ENCODE assay signal across 21 cellular contexts in the genomic region with DNA sequence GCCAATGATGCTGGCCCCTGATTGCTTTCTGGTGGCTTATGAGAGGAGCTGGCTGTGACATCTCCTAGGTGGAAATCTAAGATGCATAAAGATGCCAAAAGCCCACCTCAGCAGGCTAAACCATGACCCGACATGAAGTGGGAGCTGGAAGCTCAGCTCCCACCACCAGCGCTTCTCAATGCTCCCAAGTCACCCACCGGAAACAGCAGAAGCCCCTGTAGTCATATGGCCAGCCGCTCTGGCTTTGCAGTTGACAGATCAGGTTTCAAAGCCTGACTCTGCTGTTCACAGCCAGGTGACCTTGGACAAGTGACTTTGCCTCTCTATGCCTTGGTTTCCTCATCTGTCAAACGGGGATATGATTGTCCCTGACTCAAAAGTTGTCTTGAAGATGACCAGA. TPM values are rescaled to one million over a fixed set of nuclear protein-coding genes. Genes with fewer than 3 reads are reported as not detected.
A peak's percentile ranks its signal among the peaks of the same experiment; 100 is the strongest.
DNase-seq lines count a peak whose midpoint lies in the region; ATAC-seq and TF ChIP-seq lines count a peak whose summit lies in the region.
"Had no signal": no experiment of that assay in that cellular context is flagged by ENCODE, and none has a peak within 500 bp of the region (broad histone marks: within the 10 kb centered on the region; RNA-seq: fewer than 3 reads in every experiment).

No MANE protein-coding gene starts in this region.

- TF ChIP-seq RAD21 in Ishikawa (IDR thresholded peaks at IDR 0.05; ENCODE audit: low read depth) = no peak

- no peaks in the 10 kb centered on the region for H3F3A ChIP-seq in GM23338 (replicated peaks; ENCODE audit: low read depth)

- H3K9me3 Mint-ChIP-seq in GM23338 = peaks cover 3% of the 10 kb centered on the region; the same call in 2 of the 3 replicates
- H3K9me3 Mint-ChIP-seq: HFFc6 had no signal

- 72% methylated on average over 5 of the region's 5 CpGs; no CpG with 5 or more reads in 1 of the 2 donors for WGBS in esophagus squamous epithelium, 2 donors

- H3K36me3 ChIP-seq in GM23338 (ENCODE audit: insufficient read depth) (no peaks in the 10 kb centered on the region), mucosa of rectum (ENCODE audit: control insufficient read depth in 2 of 2, insufficient read depth in 2 of 2, low read length in 2 of 2) (no peaks in the 10 kb centered on the region), tibial artery (no peaks in the 10 kb centered on the region), esophagus squamous epithelium (no peaks in the 10 kb centered on the region)
- H3K36me3 ChIP-seq: SJCRH30 had no signal

- H3K4me3 ChIP-seq in GM23338 = no peak overlapping the region
- H3K4me3 ChIP-seq in coronary artery = no peak overlapping the region
- no peak overlapping the region for H3K4me3 ChIP-seq in mucosa of rectum (ENCODE audit: low read length in 2 of 2)
- H3K4me3 ChIP-seq in tibial artery = no peak overlapping the region
- H3K4me3 ChIP-seq in esophagus squamous epithelium = no peak overlapping the region
- H3K4me3 ChIP-seq: GM12878, SJCRH30 had no signal

- H3K27me3 ChIP-seq in GM23338 (ENCODE audit: insufficient read depth) (no peaks in the 10 kb centered on the region), mucosa of rectum (ENCODE audit: control insufficient read depth in 2 of 2, insufficient read depth in 2 of 2, low read length in 2 of 2) (no peaks in the 10 kb centered on the region), tibial artery (no peaks in the 10 kb centered on the region), esophagus squamous epithelium (peaks cover 0 to 46% (median 0%) of the 10 kb centered on the region in 4 donors)
- H3K27me3 ChIP-seq: SJCRH30 had no signal

- H3K4me1 ChIP-seq in GM23338 (ENCODE audit: insufficient read depth) = no peaks in the 10 kb centered on the region; the same call in 1 of the 2 replicates
- H3K4me1 ChIP-seq in mucosa of rectum (ENCODE audit: control insufficient read depth in 2 of 2, insufficient read depth in 2 of 2, low read length in 2 of 2) = peaks cover 5 to 18% of the 10 kb centered on the region in 2 donors
- H3K4me1 ChIP-seq in tibial artery = no peaks in the 10 kb centered on the region
- H3K4me1 ChIP-seq in esophagus squamous epithelium = peaks cover 0 to 11% (median 4%) of the 10 kb centered on the region in 3 donors
- H3K4me1 ChIP-seq: SJCRH30 had no signal

- no peak for ATAC-seq in GM23338
- ATAC-seq: GM12878 had no signal

- peak overlapping the region; percentile 84; the same call in 1 of the 2 replicates for H2AFZ ChIP-seq in GM23338

- no peaks in the 10 kb centered on the region for H3K9me3 ChIP-seq in mucosa of rectum (ENCODE audit: control insufficient read depth in 2 of 2, low read length in 2 of 2)
- peaks cover 0 to under 1% (median 0%) of the 10 kb centered on the region in 3 donors for H3K9me3 ChIP-seq in tibial artery
- no peaks in the 10 kb centered on the region for H3K9me3 ChIP-seq in esophagus squamous epithelium
- H3K9me3 ChIP-seq: SJCRH30 had no signal

- no peak overlapping the region for H3K4me3 Mint-ChIP-seq in GM23338
- H3K4me3 Mint-ChIP-seq: CD4-positive, CD25-positive, alpha-beta regulatory T cell; HFFc6 had no signal

- no peak for TF ChIP-seq POLR2A in esophagus squamous epithelium (IDR thresholded peaks at IDR 0.05)

- no peak for TF ChIP-seq EP300 in Ishikawa (IDR thresholded peaks at IDR 0.05; ENCODE audit: borderline replicate concordance)

- H3K27ac ChIP-seq in GM23338 (ENCODE audit: low read depth) (no peak overlapping the region), coronary artery (no peak overlapping the region), mucosa of rectum (ENCODE audit: low read depth in 2 of 2, low read length in 2 of 2) (peak overlapping the region; percentile 14 to 63), tibial artery (no peak overlapping the region), esophagus squamous epithelium (no peak overlapping the region)
- H3K27ac ChIP-seq: SJCRH30 had no signal

- H3K36me3 Mint-ChIP-seq in GM23338 (ENCODE audit: low read depth) = no peaks in the 10 kb centered on the region
- H3K36me3 Mint-ChIP-seq: CD4-positive, CD25-positive, alpha-beta regulatory T cell had no signal

- H3K79me2 ChIP-seq in GM23338 (replicated peaks; ENCODE audit: insufficient read depth) = no peaks in the 10 kb centered on the region

- no peaks in the 10 kb centered on the region for H3K27me3 Mint-ChIP-seq in GM23338 (ENCODE audit: insufficient read depth, low read depth, poor library complexity)

- no peaks in the 10 kb centered on the region for H4K20me1 ChIP-seq in GM23338 (replicated peaks; ENCODE audit: insufficient read depth)

- no peak overlapping the region for H3K4me2 ChIP-seq in GM23338

- H3K9me2 ChIP-seq in GM23338 (ENCODE audit: insufficient read depth) = no peaks in the 10 kb centered on the region

- DNase-seq in GM23338 (ENCODE audit: low spot score) = no peak
- DNase-seq in coronary artery (ENCODE audit: low spot score) = peak; percentile 43
- DNase-seq in nucleus accumbens (lab: John Stamatoyannopoulos, UW) = no peak
- DNase-seq in tibial artery = no peak
- no peak for DNase-seq in COLO668 (lab: John Stamatoyannopoulos, UW; ENCODE audit: unreplicated experiment)
- DNase-seq in esophagus squamous epithelium (lab: John Stamatoyannopoulos, UW) = no peak
- DNase-seq: CD4-positive, CD25-positive, alpha-beta regulatory T cell; COR-L47; DND-41; HFFc6; KG1; NCI-H1092 treated with DMSO at 0.1 percent for 48 hours; NCI-H1436 treated with DMSO at 0.1 percent for 48 hours; NCI-H2227 treated with DMSO at 0.1 percent for 48 hours; NCI-H510A; NCI-H774; SJCRH30 had no signal

- no peak overlapping the region for H3K27ac Mint-ChIP-seq in GM23338
- H3K27ac Mint-ChIP-seq: CD4-positive, CD25-positive, alpha-beta regulatory T cell; HFFc6 had no signal

- H3K9ac ChIP-seq in mucosa of rectum (ENCODE audit: low read depth in 1 of 2, low read length in 2 of 2) = no peak overlapping the region

- peaks cover 11% of the 10 kb centered on the region; the same call in 2 of the 3 replicates for H3K4me1 Mint-ChIP-seq in GM23338
- H3K4me1 Mint-ChIP-seq: CD4-positive, CD25-positive, alpha-beta regulatory T cell had no signal

- no peak for TF ChIP-seq CTCF in GM23338 (conservative IDR thresholded peaks at IDR 0.05; ENCODE audit: low read depth in 2 of 2)
- no peak for TF ChIP-seq CTCF in coronary artery (IDR thresholded peaks at IDR 0.05)
- no peak for TF ChIP-seq CTCF in tibial artery (IDR thresholded peaks at IDR 0.05)
- TF ChIP-seq CTCF in esophagus squamous epithelium (IDR thresholded peaks at IDR 0.05) = no peak

- intact Hi-C loops in tibial artery (cut with DNase I; ENCODE audit: low total_unique reads) (no loop called here), esophagus squamous epithelium (cut with DNase I) (no loop called here)

TF ChIP-seq in GM23338, 12 proteins besides CTCF, POLR2A, EP300 and RAD21 (continues in another document):
- no peak for TF ChIP-seq POLR2AphosphoS5 (IDR thresholded peaks at IDR 0.05; ENCODE audit: low read depth)
- TF ChIP-seq CREB1 (CRISPR knock-in tag; IDR thresholded peaks at IDR 0.05; ENCODE audit: low read depth) = no peak
- no peak for TF ChIP-seq JUNB (IDR thresholded peaks at IDR 0.05; ENCODE audit: unreplicated experiment)
- TF ChIP-seq EZH2phosphoT487 (IDR thresholded peaks at IDR 0.05; ENCODE audit: unreplicated experiment) = no peak

TF ChIP-seq in Ishikawa, 13 proteins besides CTCF, POLR2A, EP300 and RAD21:
- TF ChIP-seq USF1 (IDR thresholded peaks at IDR 0.05) (no peak), CEBPB (IDR thresholded peaks at IDR 0.05) (no peak), ZBTB7A (IDR thresholded peaks at IDR 0.05; ENCODE audit: low read depth) (0 out of 2 replicates have a peak, but pooled peaks have one; percentile 10), TEAD4 (IDR thresholded peaks at IDR 0.05) (no peak)

RNA-seq across cellular contexts. Expression of gene ANO1, which starts 29.1 kb away (rescaled TPM):
- 3.4 and 3.9 TPM in 2 replicates for total RNA-seq in GM23338 (2014; rRNA removed; shearing (Covaris generic))
- 1.3 and 1.4 TPM in 2 replicates for polyA plus RNA-seq in GM23338 (2016; fragmentation: Nextera tagmentation; extraction: Ambion mirVana)
- total RNA-seq in esophagus squamous epithelium = 10 to 100 TPM in 3 of 4 donors, 1 to 10 TPM in 1; 5.1 to 17.5 (median 14.5) TPM
- total RNA-seq: CD4-positive, CD25-positive, alpha-beta regulatory T cell; HepG2; HFFc6 had no signal
- polyA plus RNA-seq: CD4-positive, CD25-positive, alpha-beta regulatory T cell; HepG2 had no signal

Comparison
In these comparisons a context has a peak if more than half of its experiments do, and no peak if none do; other contexts are left out.
1. H3K27ac ChIP-seq: peak in mucosa of rectum (2 of 2); none in GM23338 (single experiment), coronary artery (0 of 2), tibial artery (0 of 2) and esophagus squamous epithelium (0 of 4).